Comparison of ENCODE assay signal across 16 cellular contexts in genomic region chr5:174413520-174414314, GRCh38.
A peak's percentile ranks its signal among the peaks of the same experiment; 100 is the strongest.
DNase-seq lines count a peak whose midpoint lies in the region; FAIRE-seq and TF ChIP-seq lines count a peak whose summit lies in the region.
"Had no signal": no experiment of that assay in that cellular context is flagged by ENCODE, and none has a peak within 500 bp of the region (broad histone marks: within the 10 kb centered on the region; RNA-seq: fewer than 3 reads in every experiment).

No MANE protein-coding gene starts in this region.

- TF ChIP-seq CTCF in HFF-Myc (IDR thresholded peaks at IDR 0.05; ENCODE audit: low read depth, low read length, missing control alignments) = no peak
- TF ChIP-seq CTCF in colonic mucosa (IDR thresholded peaks at IDR 0.05) = no peak

- no peak overlapping the region for H3K9ac ChIP-seq in colonic mucosa (ENCODE audit: low read depth in 2 of 2, low read length in 2 of 2)
- H3K9ac ChIP-seq: KMS-11 had no signal

- DNase-seq in AG08396 (ENCODE audit: low spot score) (peak; percentile 24), HFF-Myc (ENCODE audit: extremely low read depth, low read depth) (peak; percentile 39), astrocyte of the hippocampus (ENCODE audit: low read depth, low spot score) (peak; percentile 50), islet precursor cell (peak; percentile 71), colonic mucosa (no peak), cortex of kidney (lab: John Stamatoyannopoulos, UW) (no peak), urothelium cell line (ENCODE audit: low spot score) (no peak), pons (ENCODE audit: low spot score) (no peak)
- DNase-seq: activated effector memory CD4-positive, alpha-beta T cell treated with anti-CD3 and anti-CD28 coated beads, Interleukin-2, amount 50 U/mL, for 16 hours; DMS153; NCI-H146; NCI-H2227 treated with DMSO at 0.1 percent for 48 hours; SW 1271 had no signal

- H3K4me3 ChIP-seq in HFF-Myc (replicated peaks; ENCODE audit: low read depth, low read length) (no peak overlapping the region), colonic mucosa (no peak overlapping the region)
- H3K4me3 ChIP-seq: lung had no signal

- no peaks in the 10 kb centered on the region for H3K4me1 ChIP-seq in colonic mucosa

- intact Hi-C loops in colonic mucosa (cut with DNase I) = no loop called here

- no peaks in the 10 kb centered on the region for H3K9me3 ChIP-seq in colonic mucosa

- no peak overlapping the region for H3K27ac ChIP-seq in colonic mucosa
- H3K27ac ChIP-seq: KMS-11, VCaP had no signal

- no peak for FAIRE-seq in urothelium cell line (lab: Jason Lieb, UNC)

- no peaks in the 10 kb centered on the region for H3K36me3 ChIP-seq in colonic mucosa

- no peaks in the 10 kb centered on the region for H3K27me3 ChIP-seq in colonic mucosa

Comparison
In these comparisons a context has a peak if more than half of its experiments do, and no peak if none do; other contexts are left out.
1. DNase-seq: peak in AG08396 (single experiment), HFF-Myc (single experiment), astrocyte of the hippocampus (single experiment) and islet precursor cell (single experiment); none in colonic mucosa (single experiment), cortex of kidney (single experiment), urothelium cell line (single experiment) and pons (single experiment).